17 cellular contexts compared by ENCODE assay signal in genomic region chr19:45144431-45145269, GRCh38. TPM values are rescaled to one million over a fixed set of nuclear protein-coding genes. Genes with fewer than 3 reads are reported as not detected.
DNase-seq lines count a peak whose midpoint lies in the region; ATAC-seq, FAIRE-seq and TF ChIP-seq lines count a peak whose summit lies in the region.
"Had no signal": no experiment of that assay in that cellular context is flagged by ENCODE, and none has a peak within 500 bp of the region (broad histone marks: within the 10 kb centered on the region; RNA-seq: fewer than 3 reads in every experiment).

No MANE protein-coding gene starts in this region.

- H3K36me3 ChIP-seq in H7 (replicated peaks; ENCODE audit: control insufficient read depth, insufficient read depth, low read length) (no peaks in the 10 kb centered on the region; the same call in none of the 2 replicates), K562 (ENCODE audit: control insufficient read depth, insufficient read depth, low read length) (peaks cover 57% of the 10 kb centered on the region; the same call in 1 of the 3 replicates), thyroid gland (peaks cover 0 to 24% of the 10 kb centered on the region in 2 donors), sigmoid colon (peaks cover 24 to 64% (median 37%) of the 10 kb centered on the region in 4 donors)

- BruUV-seq in K562 (replicated peaks; lab: Mats Ljungman, UMichigan) = no TSS peak

- TF ChIP-seq POLR2A in GM12892 (IDR thresholded peaks at IDR 0.05; ENCODE audit: low read depth, low read length) (no peak), K562 (conservative IDR thresholded peaks at IDR 0.05) (no peak), thyroid gland (IDR thresholded peaks at IDR 0.05) (no peak), sigmoid colon (IDR thresholded peaks at IDR 0.05) (no peak)

- FAIRE-seq in GM12892 (lab: Jason Lieb, UNC) (no peak), K562 (lab: Jason Lieb, UNC) (no peak)
- FAIRE-seq: A549, GM18507 had no signal

- H3K4me1 ChIP-seq in K562 (replicated peaks in 1 of 2; ENCODE audit: control insufficient read depth in 2 of 2, insufficient read depth in 2 of 2, low read length in 2 of 2) (peaks cover 0 to 55% of the 10 kb centered on the region in 2 experiments; a peak in 2 of 5 replicates), thyroid gland (peaks cover 0 to 39% of the 10 kb centered on the region in 2 donors), sigmoid colon (no peaks in the 10 kb centered on the region)
- H3K4me1 ChIP-seq: A549 had no signal

- H3K27me3 ChIP-seq in H7 (ENCODE audit: control insufficient read depth, insufficient read depth, low read length) (no peaks in the 10 kb centered on the region), K562 (ENCODE audit: control insufficient read depth in 2 of 2, insufficient read depth in 2 of 2, low read length in 2 of 2) (no peaks in the 10 kb centered on the region), thyroid gland (no peaks in the 10 kb centered on the region), sigmoid colon (peaks cover 0 to under 1% (median 0%) of the 10 kb centered on the region in 3 donors)
- H3K27me3 ChIP-seq: BLaER1 had no signal

- ATAC-seq in K562 = no peak

- H3K27ac ChIP-seq in K562 (ENCODE audit: extremely low read depth, low read depth, low read length) (no peak overlapping the region), thyroid gland (peak overlapping the region in 2 of 3 donors; percentile 69 to 87), sigmoid colon (no peak overlapping the region)
- H3K27ac ChIP-seq: A549, BLaER1 had no signal

- H2AFZ ChIP-seq in K562 (ENCODE audit: low read depth, low read length) = no peak overlapping the region

- no peak for TF ChIP-seq RAD21 in K562 (CRISPR knock-in tag; conservative IDR thresholded peaks at IDR 0.05 in 1 of 2, IDR thresholded peaks at IDR 0.05 in 1 of 2)

- no peak overlapping the region for H3K4me2 ChIP-seq in K562 (ENCODE audit: insufficient read depth, low read length)
- H3K4me2 ChIP-seq: A549 had no signal

- CTCF ChIA-PET in K562 (lab: Yijun Ruan, JAX; ENCODE audit: low intra/inter-chr PET ratio) = no interaction called here

- no peak for TF ChIP-seq EP300 in K562 (IDR thresholded peaks at IDR 0.05; ENCODE audit: low read length)
- TF ChIP-seq EP300 in sigmoid colon (IDR thresholded peaks at IDR 0.05) = no peak

- H3K79me2 ChIP-seq in K562 (ENCODE audit: control insufficient read depth, insufficient read depth, low read length) = no peaks in the 10 kb centered on the region

- intact Hi-C loops in K562 (cut with micrococcal nuclease) = no loop called here
- intact Hi-C loops in thyroid gland (cut with DNase I) = no loop called here
- intact Hi-C loops in sigmoid colon (cut with DNase I) = no loop called here

- in situ Hi-C loops in K562 (cut with MboI) = no loop called here

- 96% methylated on average over 21 of the region's 53 CpGs for WGBS in K562 (ENCODE audit: insufficient coverage, low coverage, missing lambda C conversion rate)
- WGBS in thyroid gland, 2 donors = 34 to 52% methylated on average over 17 to 25 of the region's 53 CpGs
- 96 to 97% methylated on average over 53 of the region's 53 CpGs for WGBS in sigmoid colon, 2 donors

- no peak overlapping the region for H3K4me3 ChIP-seq in H7 (ENCODE audit: insufficient read depth, low read depth, low read length)
- no peak overlapping the region for H3K4me3 ChIP-seq in K562
- H3K4me3 ChIP-seq in thyroid gland (replicated peaks in 1 of 3) = no peak overlapping the region
- H3K4me3 ChIP-seq in sigmoid colon = no peak overlapping the region
- H3K4me3 ChIP-seq: A549, BLaER1 had no signal

- H3K9me1 ChIP-seq in K562 (ENCODE audit: control insufficient read depth, insufficient read depth, low read length) = no peaks in the 10 kb centered on the region

- H3K9me3 ChIP-seq in K562 (replicated peaks; ENCODE audit: control insufficient read depth, insufficient read depth, low read depth, low read length) = no peaks in the 10 kb centered on the region
- no peaks in the 10 kb centered on the region for H3K9me3 ChIP-seq in thyroid gland
- no peaks in the 10 kb centered on the region for H3K9me3 ChIP-seq in sigmoid colon
- H3K9me3 ChIP-seq: A549, BLaER1 had no signal

- H3K9ac ChIP-seq in K562 (ENCODE audit: insufficient read depth in 1 of 2, low read depth in 2 of 2, low read length in 2 of 2) = no peak overlapping the region
- H3K9ac ChIP-seq: BLaER1 had no signal

- POLR2A ChIA-PET in K562 (lab: Yijun Ruan, JAX) = interaction anchor here (0.6 to 0.7 kb wide), 2 partner anchors 26 to 79 kb away, joined by 3 to 5 read pairs; no protein-coding TSS in a partner anchor

- H4K20me1 ChIP-seq in K562 (replicated peaks; ENCODE audit: control insufficient read depth, insufficient read depth, low read length) = no peaks in the 10 kb centered on the region

- peak; percentile 22 for DNase-seq in GM12892 (ENCODE audit: insufficient read length)
- peak; percentile 57 for DNase-seq in H7
- no peak for DNase-seq in K562 (ENCODE audit: extremely low read depth in 1 of 4, low spot score in 3 of 4)
- peak; percentile 95 to 98 for DNase-seq in thyroid gland
- DNase-seq in stimulated activated CD4-positive, alpha-beta T cell treated with anti-CD3 and anti-CD28 coated beads, Interleukin-15, amount 100 ng/mL, for 24 hours = no peak
- DNase-seq in sigmoid colon = no peak
- DNase-seq in NCI-H1092 (lab: John Stamatoyannopoulos, UW) = no peak
- DNase-seq: AML-193, DMS153, DMS79, GDM1, GOT3, H9 had no signal

- TF ChIP-seq CTCF in K562 (IDR thresholded peaks at IDR 0.05 in 2 of 3, conservative IDR thresholded peaks at IDR 0.05 in 1 of 3; ENCODE audit: insufficient read depth in 2 of 3, low read depth in 1 of 3, low read length in 3 of 3) = no peak
- no peak for TF ChIP-seq CTCF in thyroid gland (IDR thresholded peaks at IDR 0.05)
- TF ChIP-seq CTCF in sigmoid colon (IDR thresholded peaks at IDR 0.05) = no peak

RNA-seq across cellular contexts. Expression of gene NKPD1, which starts 16.1 kb away (rescaled TPM):
- 0.11 TPM for polyA plus RNA-seq in GM12892 (2012; ENCODE audit: missing spikeins)
- 0.24 and 0.70 TPM in 2 replicates for total RNA-seq in H7 (2014; rRNA removed; shearing (Covaris generic))
- total RNA-seq in K562 (2011; cell fraction: chromatin; rRNA removed; ENCODE audit: low replicate concordance) = 0.30 TPM in 1 of 2 replicates, not detected in the other
- total RNA-seq in K562 (2011; cell fraction: nucleolus; rRNA removed) = 0.17 and 0.79 TPM in 2 replicates
- total RNA-seq in K562 (2011; cell fraction: nucleoplasm; rRNA removed) = 0.15 TPM in 2 replicates
- total RNA-seq in K562 (2014; rRNA removed) = 0.09 TPM in 1 of 2 replicates, not detected in the other
- total RNA-seq in K562 (2014; rRNA removed; fragmentation: Illumina TruSeq; extraction: Trizol) = not detected in 2 replicates
- total RNA-seq in K562 (2015; rRNA removed; fragmentation: Illumina TruSeq; extraction: Trizol) = not detected in 2 replicates
- 0.04 TPM in 2 replicates for total RNA-seq in K562 (2021)
- polyA plus RNA-seq in K562 (2011; rRNA removed) = 0.01 TPM in 1 of 2 replicates, not detected in the other
- polyA plus RNA-seq in K562 (2011; cell fraction: cytosol; rRNA removed) = 0.03 and 0.13 TPM in 2 replicates
- polyA plus RNA-seq in K562 (2011; cell fraction: nucleus; rRNA removed) = 0.11 and 0.20 TPM in 2 replicates
- polyA plus RNA-seq in K562 (2012) = 0.03 and 0.26 TPM in 2 replicates
- 0.03 TPM in 1 of 2 replicates, not detected in the other for polyA plus RNA-seq in K562 (2014; fragmentation: Illumina TruSeq; extraction: Trizol)
- not detected for polyA plus RNA-seq in K562 (2014; fragmentation: Nextera tagmentation; extraction: Ambion mirVana)
- 0.04 and 0.07 TPM in 2 replicates for polyA plus RNA-seq in K562 (2014; rRNA removed)
- not detected in 2 replicates for polyA minus RNA-seq in K562 (2011; rRNA and poly(A)+ RNA removed)
- polyA minus RNA-seq in K562 (2011; cell fraction: cytosol; rRNA and poly(A)+ RNA removed) = not detected in 2 replicates
- polyA minus RNA-seq in K562 (2011; cell fraction: nucleus; rRNA and poly(A)+ RNA removed) = 0.11 and 0.13 TPM in 2 replicates
- total RNA-seq in thyroid gland = 1 to 10 TPM in 1 of 4 donors, under 1 TPM in 3; 0.44 to 1.3 (median 0.68) TPM
- total RNA-seq in sigmoid colon = under 1 TPM in 1 of 4 donors, not detected in 3; 0.83 TPM
- polyA plus RNA-seq in sigmoid colon = under 1 TPM in 1 of 3 donors, not detected in 2; 0.12 TPM
- polyA plus RNA-seq: CD14-positive monocyte had no signal

RNA-seq across cellular contexts. Expression of gene TRAPPC6A, which starts 33.4 kb away (rescaled TPM):
- polyA plus RNA-seq in GM12892 (2012; ENCODE audit: missing spikeins) = 41.1 TPM
- 39.3 and 47.4 TPM in 2 replicates for total RNA-seq in H7 (2014; rRNA removed; shearing (Covaris generic))
- 3.4 and 9.5 TPM in 2 replicates for total RNA-seq in K562 (2011; cell fraction: chromatin; rRNA removed; ENCODE audit: low replicate concordance)
- 12.4 and 13.0 TPM in 2 replicates for total RNA-seq in K562 (2011; cell fraction: nucleolus; rRNA removed)
- 5.6 and 7.4 TPM in 2 replicates for total RNA-seq in K562 (2011; cell fraction: nucleoplasm; rRNA removed)
- total RNA-seq in K562 (2014; rRNA removed) = 16.6 and 18.8 TPM in 2 replicates
- 1.5 and 2.7 TPM in 2 replicates for total RNA-seq in K562 (2014; rRNA removed; fragmentation: Illumina TruSeq; extraction: Trizol)
- 9.5 and 11.6 TPM in 2 replicates for total RNA-seq in K562 (2015; rRNA removed; fragmentation: Illumina TruSeq; extraction: Trizol)
- 17.8 and 20.2 TPM in 2 replicates for total RNA-seq in K562 (2021)
- polyA plus RNA-seq in K562 (2011; rRNA removed) = 22.4 and 35.8 TPM in 2 replicates
- 69.0 and 84.4 TPM in 2 replicates for polyA plus RNA-seq in K562 (2011; cell fraction: cytosol; rRNA removed)
- polyA plus RNA-seq in K562 (2011; cell fraction: nucleus; rRNA removed) = 28.2 and 34.8 TPM in 2 replicates
- 27.4 and 76.0 TPM in 2 replicates for polyA plus RNA-seq in K562 (2012)
- 5.0 and 14.3 TPM in 2 replicates for polyA plus RNA-seq in K562 (2014; fragmentation: Illumina TruSeq; extraction: Trizol)
- 1 to 10 TPM in 1 of 2 experiments, under 1 TPM in 1; 0.82 to 7.7 TPM for polyA plus RNA-seq in K562 (2014; fragmentation: Nextera tagmentation; extraction: Ambion mirVana)
- polyA plus RNA-seq in K562 (2014; rRNA removed) = 23.6 and 28.2 TPM in 2 replicates
- polyA minus RNA-seq in K562 (2011; rRNA and poly(A)+ RNA removed) = 2.7 and 4.5 TPM in 2 replicates
- polyA minus RNA-seq in K562 (2011; cell fraction: cytosol; rRNA and poly(A)+ RNA removed) = 5.6 and 15.6 TPM in 2 replicates
- 4.2 and 5.3 TPM in 2 replicates for polyA minus RNA-seq in K562 (2011; cell fraction: nucleus; rRNA and poly(A)+ RNA removed)
- total RNA-seq in thyroid gland = 10 to 100 TPM; 25.0 to 53.3 (median 38.8) TPM
- total RNA-seq in sigmoid colon = 10 to 100 TPM; 15.1 to 36.4 (median 27.2) TPM
- 10 to 100 TPM; 50.3 to 67.5 (median 66.1) TPM for polyA plus RNA-seq in sigmoid colon

RNA-seq across cellular contexts. Expression of gene BLOC1S3, which starts 33.9 kb away (rescaled TPM):
- polyA plus RNA-seq in GM12892 (2012; ENCODE audit: missing spikeins) = 3.3 TPM
- 3.4 and 4.3 TPM in 2 replicates for total RNA-seq in H7 (2014; rRNA removed; shearing (Covaris generic))
- 10.9 and 22.2 TPM in 2 replicates for total RNA-seq in K562 (2011; cell fraction: chromatin; rRNA removed; ENCODE audit: low replicate concordance)
- 17.1 and 20.5 TPM in 2 replicates for total RNA-seq in K562 (2011; cell fraction: nucleolus; rRNA removed)
- 16.6 and 18.9 TPM in 2 replicates for total RNA-seq in K562 (2011; cell fraction: nucleoplasm; rRNA removed)
- total RNA-seq in K562 (2014; rRNA removed) (5.2 and 9.8 TPM in 2 replicates), K562 (2014; rRNA removed; fragmentation: Illumina TruSeq; extraction: Trizol) (3.3 and 3.9 TPM in 2 replicates), K562 (2015; rRNA removed; fragmentation: Illumina TruSeq; extraction: Trizol) (4.3 and 4.4 TPM in 2 replicates), K562 (2021) (17.1 and 20.2 TPM in 2 replicates), thyroid gland (10 to 100 TPM in 3 of 4 donors, 1 to 10 TPM in 1; 9.1 to 15.4 (median 11.9) TPM), sigmoid colon (10 to 100 TPM in 1 of 4 donors, 1 to 10 TPM in 3; 6.1 to 10.9 (median 7.8) TPM)
- polyA plus RNA-seq in K562 (2011; rRNA removed) (6.2 and 11.4 TPM in 2 replicates), K562 (2014; fragmentation: Illumina TruSeq; extraction: Trizol) (10.3 and 11.1 TPM in 2 replicates), K562 (2014; fragmentation: Nextera tagmentation; extraction: Ambion mirVana) (10 to 100 TPM; 12.4 to 16.1 TPM), K562 (2014; rRNA removed) (7.6 and 10.4 TPM in 2 replicates), sigmoid colon (1 to 10 TPM; 2.8 to 7.0 (median 3.0) TPM)
- polyA plus RNA-seq in K562 (2011; cell fraction: cytosol; rRNA removed) = 12.4 and 13.2 TPM in 2 replicates
- polyA plus RNA-seq in K562 (2011; cell fraction: nucleus; rRNA removed) = 9.9 and 10.0 TPM in 2 replicates
- polyA plus RNA-seq in K562 (2012) = 10.1 and 12.7 TPM in 2 replicates
- polyA minus RNA-seq in K562 (2011; rRNA and poly(A)+ RNA removed) = 6.1 and 9.3 TPM in 2 replicates
- 6.8 and 9.4 TPM in 2 replicates for polyA minus RNA-seq in K562 (2011; cell fraction: cytosol; rRNA and poly(A)+ RNA removed)
- polyA minus RNA-seq in K562 (2011; cell fraction: nucleus; rRNA and poly(A)+ RNA removed) = 4.2 and 7.1 TPM in 2 replicates

RNA-seq across cellular contexts. Expression of gene PPP1R37, which starts 51.7 kb away (rescaled TPM):
- polyA plus RNA-seq in GM12892 (2012; ENCODE audit: missing spikeins) = 6.2 TPM
- 30.0 and 32.9 TPM in 2 replicates for total RNA-seq in H7 (2014; rRNA removed; shearing (Covaris generic))
- total RNA-seq in K562 (2011; cell fraction: chromatin; rRNA removed; ENCODE audit: low replicate concordance) = 32.7 and 64.0 TPM in 2 replicates
- 49.9 and 53.4 TPM in 2 replicates for total RNA-seq in K562 (2011; cell fraction: nucleolus; rRNA removed)
- total RNA-seq in K562 (2011; cell fraction: nucleoplasm; rRNA removed) = 37.0 and 42.9 TPM in 2 replicates
- total RNA-seq in K562 (2014; rRNA removed) = 20.3 and 38.6 TPM in 2 replicates
- 3.1 and 3.5 TPM in 2 replicates for total RNA-seq in K562 (2014; rRNA removed; fragmentation: Illumina TruSeq; extraction: Trizol)
- 7.9 and 8.4 TPM in 2 replicates for total RNA-seq in K562 (2015; rRNA removed; fragmentation: Illumina TruSeq; extraction: Trizol)
- total RNA-seq in K562 (2021) = 16.4 and 17.6 TPM in 2 replicates
- 7.3 and 8.0 TPM in 2 replicates for polyA plus RNA-seq in K562 (2011; rRNA removed)
- polyA plus RNA-seq in K562 (2011; cell fraction: cytosol; rRNA removed) = 7.1 and 13.5 TPM in 2 replicates
- polyA plus RNA-seq in K562 (2011; cell fraction: nucleus; rRNA removed) = 51.3 and 83.8 TPM in 2 replicates
- 18.5 and 23.4 TPM in 2 replicates for polyA plus RNA-seq in K562 (2012)
- 2.7 and 5.0 TPM in 2 replicates for polyA plus RNA-seq in K562 (2014; fragmentation: Illumina TruSeq; extraction: Trizol)
- under 1 TPM; 0.04 to 0.10 TPM for polyA plus RNA-seq in K562 (2014; fragmentation: Nextera tagmentation; extraction: Ambion mirVana)
- polyA plus RNA-seq in K562 (2014; rRNA removed) = 19.9 and 22.0 TPM in 2 replicates
- polyA minus RNA-seq in K562 (2011; rRNA and poly(A)+ RNA removed) = 4.4 and 5.2 TPM in 2 replicates
- 4.8 and 13.3 TPM in 2 replicates for polyA minus RNA-seq in K562 (2011; cell fraction: cytosol; rRNA and poly(A)+ RNA removed)
- 14.3 and 14.8 TPM in 2 replicates for polyA minus RNA-seq in K562 (2011; cell fraction: nucleus; rRNA and poly(A)+ RNA removed)
- total RNA-seq in thyroid gland = 10 to 100 TPM; 34.9 to 59.7 (median 42.9) TPM
- total RNA-seq in sigmoid colon = 10 to 100 TPM; 17.8 to 23.2 (median 19.9) TPM
- 10 to 100 TPM; 21.6 to 32.5 (median 22.4) TPM for polyA plus RNA-seq in sigmoid colon

Comparison
In these comparisons a context has a peak if more than half of its experiments do, and no peak if none do; other contexts are left out.
1. DNase-seq: peak in GM12892 (single experiment), H7 (single experiment) and thyroid gland (2 of 2); none in K562 (0 of 4), stimulated activated CD4-positive, alpha-beta T cell treated with anti-CD3 and anti-CD28 coated beads, Interleukin-15, amount 100 ng/mL, for 24 hours (single experiment), sigmoid colon (single experiment) and NCI-H1092 (single experiment).
2. H3K27ac ChIP-seq: peak in thyroid gland (2 of 3); none in K562 (single experiment) and sigmoid colon (0 of 4).